ENCODE assay signal across 7 cellular contexts in the genomic region with DNA sequence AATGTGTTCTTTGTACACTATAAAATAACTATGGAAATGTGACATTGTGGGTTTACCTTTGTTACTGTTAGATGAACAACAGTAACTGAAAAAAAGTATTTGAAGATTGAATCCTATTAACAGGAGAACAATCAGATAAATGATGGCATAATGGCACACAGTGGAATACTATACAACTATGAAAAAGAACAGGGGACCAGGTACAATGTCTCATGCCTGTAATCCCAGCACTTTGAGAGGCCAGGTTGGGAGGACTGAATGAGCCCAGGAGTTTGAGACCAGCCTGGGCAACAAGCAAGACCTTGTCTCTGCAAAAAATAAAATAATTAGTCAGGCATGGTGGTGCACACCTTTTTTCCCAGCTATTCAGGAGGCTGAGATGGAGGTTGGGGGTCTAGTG.
"Had no signal": no experiment of that assay in that cellular context is flagged by ENCODE, and none has a peak within 500 bp of the region (broad histone marks: within the 10 kb centered on the region; RNA-seq: fewer than 3 reads in every experiment).

No MANE protein-coding gene starts in this region.

- FAIRE-seq: HepG2, HTR-8/SVneo had no signal

- DNase-seq: IMR-90, KBM-7, KG1 had no signal

- H3K9ac ChIP-seq: KMS-11 had no signal

- H3K27ac ChIP-seq: HL-60, KMS-11 had no signal

- ATAC-seq: HepG2 had no signal

- H3K4me2 ChIP-seq: KMS-11 had no signal
